3 cellular contexts compared by ENCODE assay signal in the genomic region with DNA sequence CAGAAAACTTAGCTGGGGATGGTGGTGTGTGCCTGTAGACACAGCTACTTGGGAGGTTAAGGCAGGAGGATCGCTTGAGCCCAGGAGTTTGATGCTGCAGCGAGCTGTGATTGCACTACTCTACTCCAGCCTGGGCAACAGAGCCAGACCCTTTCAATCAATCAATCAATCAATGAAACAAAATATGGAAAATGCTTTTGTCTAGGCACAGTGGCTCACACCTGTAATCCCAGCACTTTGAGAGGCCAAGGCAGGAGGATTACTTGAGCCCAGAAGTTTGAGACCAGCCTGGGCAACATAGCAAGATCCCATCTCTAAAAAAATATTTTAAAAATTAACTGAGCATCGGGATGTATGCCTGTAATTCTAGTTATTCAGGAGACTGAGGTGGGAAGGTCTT. TPM values are rescaled to one million over a fixed set of nuclear protein-coding genes. Genes with fewer than 3 reads are reported as not detected.
A peak's percentile ranks its signal among the peaks of the same experiment; 100 is the strongest.
DNase-seq lines count a peak whose midpoint lies in the region; ATAC-seq, FAIRE-seq and TF ChIP-seq lines count a peak whose summit lies in the region.
"Not testable (repeated sequence)": the region's sequence is repeated elsewhere in the genome, so short reads cannot be mapped to it uniquely, and the experiment has no call there.

No MANE protein-coding gene starts in this region.

- not testable (repeated sequence) for H3K4me3 ChIP-seq in HEK293 (ENCODE audit: low read depth, low read length); HepG2 (replicated peaks in 1 of 3; ENCODE audit: insufficient read depth in 1 of 3, low read depth in 2 of 3, low read length in 3 of 3)

- H3K79me2 ChIP-seq in HepG2 (ENCODE audit: insufficient read depth, low read length) = not testable (repeated sequence)

- not testable (repeated sequence) for H3K27me3 Mint-ChIP-seq in WTC11 (ENCODE audit: low read depth)

- TF ChIP-seq CTCF in HEK293 (tag by site-specific recombination; IDR thresholded peaks at IDR 0.05); WTC11 (IDR thresholded peaks at IDR 0.05); HepG2 (CRISPR knock-in tag; IDR thresholded peaks at IDR 0.05): not testable (repeated sequence)

- not testable (repeated sequence) for H3K9me3 ChIP-seq in HEK293 (ENCODE audit: control insufficient read depth, insufficient read depth, low read depth, low read length); HepG2 (ENCODE audit: low read length)

- not testable (repeated sequence) for H4K20me1 ChIP-seq in HepG2 (ENCODE audit: insufficient read depth, low read length)

- H3K27ac ChIP-seq in HEK293 (ENCODE audit: extremely low read depth, low read depth, low read length); HepG2 (ENCODE audit: extremely low read length, insufficient read depth, low read length): not testable (repeated sequence)

- H3K36me3 ChIP-seq in HEK293 (ENCODE audit: control insufficient read depth in 2 of 2, insufficient read depth in 1 of 2, low read length in 2 of 2); HepG2 (replicated peaks in 1 of 2; ENCODE audit: control insufficient read depth in 1 of 2, insufficient read depth in 2 of 2, low read length in 2 of 2): not testable (repeated sequence)

- not testable (repeated sequence) for TF ChIP-seq POLR2A in HepG2 (IDR thresholded peaks at IDR 0.05; ENCODE audit: insufficient read depth in 1 of 2, low read depth in 2 of 2, low read length in 2 of 2)

- intact Hi-C loops in HepG2 (cut with micrococcal nuclease; ENCODE audit: unreplicated experiment) = not testable (repeated sequence)

- H2AFZ ChIP-seq in HepG2 (ENCODE audit: low read length) = not testable (repeated sequence)

- not testable (repeated sequence) for H3K27me3 ChIP-seq in HepG2 (ENCODE audit: control insufficient read depth in 1 of 2, insufficient read depth in 2 of 2, low read length in 2 of 2)

- not testable (repeated sequence) for H3K4me2 ChIP-seq in HepG2 (ENCODE audit: low read depth, low read length)

- WGBS in HepG2 (ENCODE audit: low lambda C conversion rate) = 87% methylated on average over 3 of the region's 3 CpGs

- in situ Hi-C loops in HepG2 (cut with HindIII; ENCODE audit: extremely low pct_ligation_motif_present, low pct_unique_long_range_greater_than_20kb) = not testable (repeated sequence)

- TF ChIP-seq RAD21 in HepG2 (CRISPR knock-in tag; IDR thresholded peaks at IDR 0.05) = not testable (repeated sequence)

- H3K4me3 Mint-ChIP-seq in WTC11 = not testable (repeated sequence)

- POLR2A ChIA-PET in HEK293 (lab: Yijun Ruan, JAX); WTC11 (lab: Charles Lee); HepG2 (lab: Yijun Ruan, JAX): not testable (repeated sequence)

- not testable (repeated sequence) for FAIRE-seq in HepG2 (lab: Jason Lieb, UNC)

- not testable (repeated sequence) for TF ChIP-seq EP300 in HepG2 (IDR thresholded peaks at IDR 0.05; ENCODE audit: low read depth in 2 of 2, low read length in 2 of 2); HepG2 (CRISPR knock-in tag; IDR thresholded peaks at IDR 0.05; ENCODE audit: borderline replicate concordance)

- not testable (repeated sequence) for H3K27ac Mint-ChIP-seq in WTC11

- not testable (repeated sequence) for H3K9me3 Mint-ChIP-seq in WTC11

- BruUV-seq in HepG2 (replicated peaks; lab: Mats Ljungman, UMichigan) = not testable (repeated sequence)

- CTCF ChIA-PET in HEK293 (lab: Yijun Ruan, JAX); WTC11 (lab: Charles Lee); HepG2 (lab: Yijun Ruan, JAX; ENCODE audit: low intra/inter-chr PET ratio, low total read pairs): not testable (repeated sequence)

- DNase-seq in WTC11 (ENCODE audit: low spot score); HepG2 (ENCODE audit: low spot score): not testable (repeated sequence)

- not testable (repeated sequence) for H3K4me1 ChIP-seq in HEK293 (ENCODE audit: control insufficient read depth, insufficient read depth, low read length); HepG2 (ENCODE audit: insufficient read depth, low read length)

- H3K4me1 Mint-ChIP-seq in WTC11 = peaks cover 11% of the 10 kb centered on the region

- H3K36me3 Mint-ChIP-seq in WTC11 = not testable (repeated sequence)

- ATAC-seq in WTC11, HepG2: not testable (repeated sequence)

- H3K9ac ChIP-seq in HepG2 (ENCODE audit: insufficient read depth, low read depth, low read length) = not testable (repeated sequence)

TF ChIP-seq in HEK293, 187 proteins besides CTCF, POLR2A, EP300 and RAD21:
- peak; percentile 89 for TF ChIP-seq ZNF121 (tag by site-specific recombination; IDR thresholded peaks at IDR 0.05)

TF ChIP-seq in WTC11, 78 proteins besides CTCF, POLR2A, EP300 and RAD21:
- TF ChIP-seq ZNF121 (CRISPR knock-in tag; IDR thresholded peaks at IDR 0.05) = peak; percentile 79
TF ChIP-seq in WTC11: peak in this region for 1; not testable (repeated sequence) for 77.

TF ChIP-seq in HepG2, 621 proteins besides CTCF, POLR2A, EP300 and RAD21:
- TF ChIP-seq ZNF121 (CRISPR knock-in tag; IDR thresholded peaks at IDR 0.05) = peak; percentile 66; the same call in 1 of the 2 replicates

RNA-seq across cellular contexts. Expression of gene RGL1, which starts 19.0 kb away (rescaled TPM):
- total RNA-seq in WTC11 (2021) (1.3 to 1.5 TPM (median 1.3 TPM) in 3 replicates), HepG2 (2016; rRNA removed; fragmentation: Illumina TruSeq; extraction: Trizol) (4.7 and 5.7 TPM in 2 replicates)
- total RNA-seq in HepG2 (2016; cell fraction: cytosol; rRNA removed; fragmentation: Illumina TruSeq; extraction: Trizol; ENCODE audit: low read depth) = 0.81 and 1.1 TPM in 2 replicates
- 4.3 and 5.7 TPM in 2 replicates for total RNA-seq in HepG2 (2016; cell fraction: insoluble cytoplasmic fraction; rRNA removed; fragmentation: Illumina TruSeq; extraction: Trizol)
- 2.6 and 2.8 TPM in 2 replicates for total RNA-seq in HepG2 (2016; cell fraction: membrane; rRNA removed; fragmentation: Illumina TruSeq; extraction: Trizol)
- total RNA-seq in HepG2 (2016; cell fraction: nucleus; rRNA removed; fragmentation: Illumina TruSeq; extraction: Trizol) = 5.2 and 5.9 TPM in 2 replicates
- polyA plus RNA-seq in HepG2 (2011; rRNA removed) = 3.4 and 3.5 TPM in 2 replicates
- polyA plus RNA-seq in HepG2 (2011; cell fraction: cytosol; rRNA removed) = 2.4 and 3.1 TPM in 2 replicates
- 2.7 and 2.8 TPM in 2 replicates for polyA plus RNA-seq in HepG2 (2011; cell fraction: nucleus; rRNA removed)
- 1.8 and 1.9 TPM in 2 replicates for polyA plus RNA-seq in HepG2 (2012)
- polyA plus RNA-seq in HepG2 (2016; cell fraction: cytosol; fragmentation: Illumina TruSeq; extraction: Trizol; ENCODE audit: low read depth) = 0.16 and 0.20 TPM in 2 replicates
- polyA plus RNA-seq in HepG2 (2016; cell fraction: insoluble cytoplasmic fraction; fragmentation: Illumina TruSeq; extraction: Trizol; ENCODE audit: low read depth) = 5.0 and 5.2 TPM in 2 replicates
- 1.2 and 1.3 TPM in 2 replicates for polyA plus RNA-seq in HepG2 (2016; cell fraction: membrane; fragmentation: Illumina TruSeq; extraction: Trizol; ENCODE audit: low read depth)
- 5.2 and 5.4 TPM in 2 replicates for polyA plus RNA-seq in HepG2 (2016; cell fraction: nucleus; fragmentation: Illumina TruSeq; extraction: Trizol; ENCODE audit: insufficient read depth, low read depth)
- polyA minus RNA-seq in HepG2 (2011; rRNA and poly(A)+ RNA removed; ENCODE audit: low replicate concordance) = 1.8 and 3.3 TPM in 2 replicates
- polyA minus RNA-seq in HepG2 (2011; cell fraction: cytosol; rRNA and poly(A)+ RNA removed) = 2.6 and 3.0 TPM in 2 replicates
- 6.7 and 7.7 TPM in 2 replicates for polyA minus RNA-seq in HepG2 (2011; cell fraction: nucleus; rRNA and poly(A)+ RNA removed)
